ENCODE assay signal across 8 cellular contexts in genomic region chr1:15523104-15523921, GRCh38. TPM values are rescaled to one million over a fixed set of nuclear protein-coding genes. Genes with fewer than 3 reads are reported as not detected.
A peak's percentile ranks its signal among the peaks of the same experiment; 100 is the strongest.
DNase-seq lines count a peak whose midpoint lies in the region; ATAC-seq, FAIRE-seq and TF ChIP-seq lines count a peak whose summit lies in the region.

No MANE protein-coding gene starts in this region.

- SMC1A ChIA-PET in GM12878 (lab: Charles Lee; ENCODE audit: uncharacterized antibody, unreplicated experiment) = interaction anchor here (0.6 to 1.3 kb wide), 3 partner anchors 8 to 1502 kb away, joined by 3 to 4 read pairs (median 3); no protein-coding TSS in a partner anchor

- H3K4me3 ChIP-seq in GM12878 (peak overlapping the region; percentile 95), lung (no peak overlapping the region), upper lobe of left lung (peak overlapping the region; percentile 65 to 96 (median 78))

- H2AFZ ChIP-seq in GM12878 (ENCODE audit: control insufficient read depth, low read depth, low read length) = peak overlapping the region; percentile 76

- peak overlapping the region; percentile 79 for H3K9ac ChIP-seq in GM12878 (ENCODE audit: control insufficient read depth, insufficient read depth, low read length)

- TF ChIP-seq EP300 in GM12878 (IDR thresholded peaks at IDR 0.05; ENCODE audit: borderline replicate concordance in 1 of 2, control insufficient read depth in 1 of 2, low read depth in 2 of 2, low read length in 2 of 2) = no peak
- TF ChIP-seq EP300 in upper lobe of left lung (IDR thresholded peaks at IDR 0.05) = no peak

- no peaks in the 10 kb centered on the region for H3K27me3 ChIP-seq in GM12878 (replicated peaks in 1 of 2; ENCODE audit: control insufficient read depth in 2 of 2, insufficient read depth in 2 of 2, low read length in 1 of 2)
- no peaks in the 10 kb centered on the region for H3K27me3 ChIP-seq in lung (ENCODE audit: control insufficient read depth, insufficient read depth)
- no peaks in the 10 kb centered on the region for H3K27me3 ChIP-seq in upper lobe of left lung

- no peak for DNase-seq in activated naive CD4-positive, alpha-beta T cell treated with anti-CD3 and anti-CD28 coated beads, Interleukin-2, amount 10 ng/mL, durations not matched to agents 7 days and 5 days
- no peak for DNase-seq in activated naive CD4-positive, alpha-beta T cell treated with Interleukin-2 at 50 U/mL for 16 hours
- no peak for DNase-seq in GM12878 (ENCODE audit: low read depth, low spot score)
- no peak for DNase-seq in lung (ENCODE audit: low spot score)
- no peak for DNase-seq in upper lobe of left lung
- no peak for DNase-seq in GM13977 (ENCODE audit: low spot score)

- peak overlapping the region; percentile 70 for H3K27ac ChIP-seq in GM12878 (ENCODE audit: control insufficient read depth, insufficient read depth)
- peak overlapping the region; percentile 52 to 81 for H3K27ac ChIP-seq in lung (ENCODE audit: low read depth in 1 of 2, low read length in 1 of 2)
- H3K27ac ChIP-seq in upper lobe of left lung = peak overlapping the region; percentile 96 to 100 (median 96)

- no peaks in the 10 kb centered on the region for H3K27me3 Mint-ChIP-seq in activated naive CD4-positive, alpha-beta T cell treated with anti-CD3 and anti-CD28 coated beads, Interleukin-2, amount 10 ng/mL, durations not matched to agents 7 days and 5 days

- TF ChIP-seq CTCF in GM12878 (IDR thresholded peaks at IDR 0.05 in 2 of 3, conservative IDR thresholded peaks at IDR 0.05 in 1 of 3; ENCODE audit: control insufficient read depth in 2 of 3, extremely low read depth in 1 of 3, insufficient read depth in 1 of 3, low read depth in 3 of 3, low read length in 3 of 3) (no peak), lung (IDR thresholded peaks at IDR 0.05; ENCODE audit: control extremely low read depth, extremely low read depth) (no peak), upper lobe of left lung (IDR thresholded peaks at IDR 0.05) (no peak), GM13977 (IDR thresholded peaks at IDR 0.05; ENCODE audit: extremely low read depth, insufficient read depth, missing control alignments) (no peak)

- no peaks in the 10 kb centered on the region for H4K20me1 ChIP-seq in GM12878 (ENCODE audit: control insufficient read depth, insufficient read depth)

- POLR2A ChIA-PET in GM12878 (lab: Charles Lee) = interaction anchor here (1.0 to 1.3 kb wide), 2 partner anchors 10 to 24 kb away, joined by 3 read pairs; no protein-coding TSS in a partner anchor

- CTCF ChIA-PET in activated naive CD4-positive, alpha-beta T cell treated with anti-CD3 and anti-CD28 coated beads, Interleukin-2, amount 10 ng/mL, durations not matched to agents 7 days and 5 days (lab: Charles Lee) = interaction anchor here (1.0 kb wide), 1 partner anchor 8 kb away, joined by 3 read pairs; no protein-coding TSS in a partner anchor
- CTCF ChIA-PET in GM12878 (lab: Yijun Ruan, JAX) = interaction anchor here (1.0 kb wide), 1 partner anchor 218 kb away, joined by 3 read pairs; no protein-coding TSS in a partner anchor

- BruUV-seq in GM12878 (replicated peaks; lab: Mats Ljungman, UMichigan) = TSS peak; percentile 76

- peak; percentile 13 for FAIRE-seq in GM12878 (lab: Jason Lieb, UNC)

- H3K79me2 ChIP-seq in GM12878 (ENCODE audit: control insufficient read depth, insufficient read depth, low read length) = peaks cover 13% of the 10 kb centered on the region

- TF ChIP-seq POLR2A in GM12878 (IDR thresholded peaks at IDR 0.05; ENCODE audit: low read depth, low read length) (no peak), upper lobe of left lung (IDR thresholded peaks at IDR 0.05) (peak in 1 of 4 donors; percentile 6)

- H3K4me1 ChIP-seq in GM12878 (ENCODE audit: control insufficient read depth, insufficient read depth, low read length) (peaks cover 9% of the 10 kb centered on the region; the same call in 1 of the 2 replicates), lung (ENCODE audit: control insufficient read depth in 2 of 2, insufficient read depth in 2 of 2, low read length in 2 of 2) (peaks cover 0 to 12% of the 10 kb centered on the region in 2 donors), upper lobe of left lung (peaks cover 27 to 39% (median 30%) of the 10 kb centered on the region in 4 donors)

- no peaks in the 10 kb centered on the region for H3K9me3 ChIP-seq in GM12878 (replicated peaks; ENCODE audit: control insufficient read depth, insufficient read depth, low read length)
- no peaks in the 10 kb centered on the region for H3K9me3 ChIP-seq in lung (ENCODE audit: control insufficient read depth in 2 of 2, insufficient read depth in 1 of 2, low read length in 1 of 2)
- no peaks in the 10 kb centered on the region for H3K9me3 ChIP-seq in upper lobe of left lung

- peak overlapping the region; percentile 98 for H3K27ac Mint-ChIP-seq in activated naive CD4-positive, alpha-beta T cell treated with anti-CD3 and anti-CD28 coated beads, Interleukin-2, amount 10 ng/mL, durations not matched to agents 7 days and 5 days

- no peaks in the 10 kb centered on the region for H3K9me3 Mint-ChIP-seq in activated naive CD4-positive, alpha-beta T cell treated with anti-CD3 and anti-CD28 coated beads, Interleukin-2, amount 10 ng/mL, durations not matched to agents 7 days and 5 days

- peaks cover 64% of the 10 kb centered on the region for H3K4me1 Mint-ChIP-seq in activated naive CD4-positive, alpha-beta T cell treated with anti-CD3 and anti-CD28 coated beads, Interleukin-2, amount 10 ng/mL, durations not matched to agents 7 days and 5 days

- no peak for TF ChIP-seq RAD21 in GM12878 (IDR thresholded peaks at IDR 0.05; ENCODE audit: insufficient read depth, low read depth, low read length)

- peaks cover 5% of the 10 kb centered on the region for H3K36me3 Mint-ChIP-seq in activated naive CD4-positive, alpha-beta T cell treated with anti-CD3 and anti-CD28 coated beads, Interleukin-2, amount 10 ng/mL, durations not matched to agents 7 days and 5 days

- ATAC-seq in GM12878 = no peak
- no peak for ATAC-seq in lung (ENCODE audit: insufficient read depth, low FRiP score)
- ATAC-seq in upper lobe of left lung (ENCODE audit: low FRiP score in 2 of 2) = no peak
- no peak for ATAC-seq in HG02973 (IDR thresholded peaks at IDR 0.05; ENCODE audit: unreplicated experiment)
- ATAC-seq in GM21390 (IDR thresholded peaks at IDR 0.05; ENCODE audit: unreplicated experiment) = no peak

- H3K36me3 ChIP-seq in GM12878 (ENCODE audit: control insufficient read depth in 2 of 2, insufficient read depth in 2 of 2, low read length in 1 of 2) (no peaks in the 10 kb centered on the region), lung (ENCODE audit: control insufficient read depth in 2 of 2, insufficient read depth in 2 of 2, low read length in 2 of 2) (peaks cover 0 to under 1% of the 10 kb centered on the region in 2 donors), upper lobe of left lung (no peaks in the 10 kb centered on the region)

- intact Hi-C loops in GM12878 (cut with micrococcal nuclease; ENCODE audit: unreplicated experiment) = loop anchor here (10.0 kb wide), 2 partner anchors 321 to 451 kb away; partner anchors contain the start of genes SPEN and ZBTB17

- peak overlapping the region; percentile 82 for H3K4me2 ChIP-seq in GM12878 (ENCODE audit: control insufficient read depth, insufficient read depth)

- H3K4me3 Mint-ChIP-seq in activated naive CD4-positive, alpha-beta T cell treated with anti-CD3 and anti-CD28 coated beads, Interleukin-2, amount 10 ng/mL, durations not matched to agents 7 days and 5 days = peak overlapping the region; percentile 86

- 22% methylated on average over 12 of the region's 12 CpGs for whole genome bisulfite sequencing in GM12878 (ENCODE audit: insufficient coverage, insufficient replicate concordance, low lambda C conversion rate, missing lambda C conversion rate)
- WGBS in lung, 2 donors = 62 to 64% methylated on average over 12 of the region's 12 CpGs
- 59 to 64% methylated on average over 12 of the region's 12 CpGs for WGBS in upper lobe of left lung, 2 donors

- RAD21 ChIA-PET in GM12878 (lab: Charles Lee; ENCODE audit: unreplicated experiment) = interaction anchor here (0.6 to 0.7 kb wide), 2 partner anchors 49 to 162 kb away, joined by 3 read pairs; no protein-coding TSS in a partner anchor

- in situ Hi-C loops in GM12878 (cut with MboI) (no loop called here), GM13977 (cut with MboI; ENCODE audit: low pct_unique_long_range_greater_than_20kb, low sequenced_read_pairs, unreplicated experiment) (no loop called here)

RNA-seq across cellular contexts. Expression of gene CASP9, which starts 0.7 kb away (rescaled TPM):
- total RNA-seq in GM12878 (2013; cell fraction: nucleolus; rRNA removed) = 9.2 and 9.5 TPM in 2 replicates
- total RNA-seq in GM12878 (2014; rRNA removed) (7.6 and 8.7 TPM in 2 replicates), GM12878 (2014; rRNA removed; fragmentation: Illumina TruSeq; extraction: Trizol) (6.3 and 6.5 TPM in 2 replicates), GM12878 (2021) (8.5 and 10.8 TPM in 2 replicates), lung (10 to 100 TPM; 13.3 to 16.6 TPM), upper lobe of left lung (10 to 100 TPM; 11.9 to 40.9 (median 15.0) TPM)
- 5.6 TPM for polyA plus RNA-seq in GM12878 (2011; ENCODE audit: low read depth)
- polyA plus RNA-seq in GM12878 (2011; rRNA removed) (10.1 and 14.6 TPM in 2 replicates), GM12878 (2014; fragmentation: Illumina TruSeq; extraction: Trizol) (7.9 and 8.2 TPM in 2 replicates), GM12878 (2014; fragmentation: Nextera tagmentation; extraction: Ambion mirVana) (1 to 10 TPM; 2.7 to 3.9 TPM), GM12878 (2014; rRNA removed) (8.8 and 9.8 TPM in 2 replicates), GM12878 (2016; fragmentation: Nextera tagmentation; extraction: Ambion mirVana) (1 to 10 TPM; 7.2 to 7.6 TPM), lung (10 to 100 TPM; 13.4 to 14.1 TPM)
- polyA plus RNA-seq in GM12878 (2011; cell fraction: cytosol; rRNA removed) = 20.3 and 21.5 TPM in 2 replicates
- 17.7 and 18.3 TPM in 2 replicates for polyA plus RNA-seq in GM12878 (2011; cell fraction: nucleus; rRNA removed)
- 6.6 and 6.7 TPM in 2 replicates for polyA plus RNA-seq in GM12878 (2012)
- 13.1 and 16.9 TPM in 2 replicates for polyA minus RNA-seq in GM12878 (2011; rRNA and poly(A)+ RNA removed)
- 10.6 and 11.2 TPM in 2 replicates for polyA minus RNA-seq in GM12878 (2011; cell fraction: cytosol; rRNA and poly(A)+ RNA removed)
- polyA minus RNA-seq in GM12878 (2011; cell fraction: nucleus; rRNA and poly(A)+ RNA removed) = 4.2 and 6.9 TPM in 2 replicates

RNA-seq across cellular contexts. Expression of gene DNAJC16, which starts 3.3 kb away (rescaled TPM):
- 36.5 and 37.0 TPM in 2 replicates for total RNA-seq in GM12878 (2013; cell fraction: nucleolus; rRNA removed)
- total RNA-seq in GM12878 (2014; rRNA removed) (12.2 and 12.7 TPM in 2 replicates), GM12878 (2014; rRNA removed; fragmentation: Illumina TruSeq; extraction: Trizol) (9.4 and 10.3 TPM in 2 replicates), GM12878 (2021) (10.3 and 11.8 TPM in 2 replicates), lung (10 to 100 TPM; 19.0 to 28.8 TPM), upper lobe of left lung (10 to 100 TPM; 12.7 to 23.0 (median 17.1) TPM)
- 2.7 TPM for polyA plus RNA-seq in GM12878 (2011; ENCODE audit: low read depth)
- polyA plus RNA-seq in GM12878 (2011; rRNA removed) (8.6 and 10.6 TPM in 2 replicates), GM12878 (2014; fragmentation: Illumina TruSeq; extraction: Trizol) (8.5 and 10.7 TPM in 2 replicates), GM12878 (2014; fragmentation: Nextera tagmentation; extraction: Ambion mirVana) (1 to 10 TPM; 2.4 to 4.4 TPM), GM12878 (2014; rRNA removed) (7.0 and 7.1 TPM in 2 replicates), GM12878 (2016; fragmentation: Nextera tagmentation; extraction: Ambion mirVana) (1 to 10 TPM; 6.8 to 6.9 TPM), lung (1 to 10 TPM; 4.8 to 6.5 TPM)
- 5.0 and 7.7 TPM in 2 replicates for polyA plus RNA-seq in GM12878 (2011; cell fraction: cytosol; rRNA removed)
- 7.1 and 10.2 TPM in 2 replicates for polyA plus RNA-seq in GM12878 (2011; cell fraction: nucleus; rRNA removed)
- 3.7 and 5.3 TPM in 2 replicates for polyA plus RNA-seq in GM12878 (2012)
- polyA minus RNA-seq in GM12878 (2011; rRNA and poly(A)+ RNA removed) = 10.9 and 16.5 TPM in 2 replicates
- 7.1 and 10.0 TPM in 2 replicates for polyA minus RNA-seq in GM12878 (2011; cell fraction: cytosol; rRNA and poly(A)+ RNA removed)
- polyA minus RNA-seq in GM12878 (2011; cell fraction: nucleus; rRNA and poly(A)+ RNA removed) = 2.9 and 6.0 TPM in 2 replicates

RNA-seq across cellular contexts. Expression of gene CELA2B, which starts 47.4 kb away (rescaled TPM):
- not detected in 2 replicates for total RNA-seq in GM12878 (2013; cell fraction: nucleolus; rRNA removed)
- total RNA-seq in GM12878 (2014; rRNA removed) (not detected in 2 replicates), GM12878 (2014; rRNA removed; fragmentation: Illumina TruSeq; extraction: Trizol) (not detected in 2 replicates), GM12878 (2021) (0.27 TPM in 1 of 2 replicates, not detected in the other), lung (1 to 10 TPM in 1 of 2 donors, under 1 TPM in 1; 0.63 to 1.3 TPM), upper lobe of left lung (1 to 10 TPM in 2 of 6 donors, under 1 TPM in 1, not detected in 3; 0.91 to 1.8 (median 1.3) TPM)
- not detected for polyA plus RNA-seq in GM12878 (2011; ENCODE audit: low read depth)
- polyA plus RNA-seq in GM12878 (2011; rRNA removed) (not detected in 2 replicates), GM12878 (2014; fragmentation: Illumina TruSeq; extraction: Trizol) (not detected in 2 replicates), GM12878 (2014; fragmentation: Nextera tagmentation; extraction: Ambion mirVana) (not detected), GM12878 (2014; rRNA removed) (not detected in 2 replicates), GM12878 (2016; fragmentation: Nextera tagmentation; extraction: Ambion mirVana) (not detected), lung (not detected)
- polyA plus RNA-seq in GM12878 (2011; cell fraction: cytosol; rRNA removed) = not detected in 2 replicates
- polyA plus RNA-seq in GM12878 (2011; cell fraction: nucleus; rRNA removed) = not detected in 2 replicates
- not detected in 2 replicates for polyA plus RNA-seq in GM12878 (2012)
- not detected in 2 replicates for polyA minus RNA-seq in GM12878 (2011; rRNA and poly(A)+ RNA removed)
- not detected in 2 replicates for polyA minus RNA-seq in GM12878 (2011; cell fraction: cytosol; rRNA and poly(A)+ RNA removed)
- polyA minus RNA-seq in GM12878 (2011; cell fraction: nucleus; rRNA and poly(A)+ RNA removed) = not detected in 2 replicates
